In the genomic region with DNA sequence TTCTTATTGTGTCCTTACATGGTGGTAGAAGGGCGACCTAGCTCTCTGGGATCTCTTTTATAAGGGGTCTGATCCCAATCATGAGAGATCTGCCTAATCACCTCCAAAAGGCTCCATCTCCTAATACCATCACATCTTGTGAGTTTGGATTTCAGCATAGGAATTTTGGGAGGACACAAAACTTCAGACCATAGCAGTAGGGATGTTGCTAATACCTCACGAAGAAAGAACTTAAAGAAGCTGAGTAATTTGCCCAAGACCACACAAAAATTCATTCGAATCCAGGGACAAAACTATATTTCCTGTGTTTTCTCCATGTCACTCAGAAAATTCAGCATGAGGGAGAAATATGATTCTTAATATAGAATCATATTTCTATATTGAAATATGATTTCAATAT, we compare ENCODE assay signal across 16 cellular contexts. TPM values are rescaled to one million over a fixed set of nuclear protein-coding genes. Genes with fewer than 3 reads are reported as not detected.
A peak's percentile ranks its signal among the peaks of the same experiment; 100 is the strongest.
DNase-seq lines count a peak whose midpoint lies in the region; TF ChIP-seq lines count a peak whose summit lies in the region.
"Had no signal": no experiment of that assay in that cellular context is flagged by ENCODE, and none has a peak within 500 bp of the region (broad histone marks: within the 10 kb centered on the region; RNA-seq: fewer than 3 reads in every experiment).

No MANE protein-coding gene starts in this region.

- TF ChIP-seq CTCF in PC-9 (conservative IDR thresholded peaks at IDR 0.05): no peak

- peaks cover 14% of the 10 kb centered on the region for H3K9me3 ChIP-seq in PC-9 (ENCODE audit: insufficient read depth, low read depth)
- H3K9me3 ChIP-seq: A549 had no signal

- H3K4me1 Mint-ChIP-seq in activated CD4-positive, alpha-beta memory T cell treated with anti-CD3 and anti-CD28 coated beads for 36 hours (ENCODE audit: low read depth): peaks cover 56% of the 10 kb centered on the region

- POLR2A ChIA-PET in PC-9 (lab: Charles Lee; ENCODE audit: unreplicated experiment): no interaction called here
- POLR2A ChIA-PET in activated CD4-positive, alpha-beta memory T cell treated with anti-CD3 and anti-CD28 coated beads for 36 hours (lab: Charles Lee): interaction anchor here (0.7 kb wide), 1 partner anchor 26 kb away, joined by 3 read pairs; no protein-coding TSS in a partner anchor

- H3K79me2 ChIP-seq in PC-9 (ENCODE audit: low read depth): peaks cover 37% of the 10 kb centered on the region

- intact Hi-C loops in PC-9 (cut with micrococcal nuclease; ENCODE audit: unreplicated experiment): no loop called here
- intact Hi-C loops in activated CD4-positive, alpha-beta memory T cell treated with anti-CD3 and anti-CD28 coated beads for 36 hours (cut with micrococcal nuclease): loop anchor here (10.0 kb wide), 1 partner anchor 1150 kb away; a partner anchor contains a TSS

- H3K4me1 ChIP-seq in PC-9 (replicated peaks; ENCODE audit: insufficient read depth): peaks cover 29% of the 10 kb centered on the region

- H3K27me3 Mint-ChIP-seq in activated CD4-positive, alpha-beta memory T cell treated with anti-CD3 and anti-CD28 coated beads for 36 hours: no peaks in the 10 kb centered on the region
- H3K27me3 Mint-ChIP-seq: CD8-positive, alpha-beta memory T cell had no signal

- H3K9me3 Mint-ChIP-seq in activated CD4-positive, alpha-beta memory T cell treated with anti-CD3 and anti-CD28 coated beads for 36 hours: no peaks in the 10 kb centered on the region
- H3K9me3 Mint-ChIP-seq: CD8-positive, alpha-beta memory T cell had no signal

- no peak overlapping the region for H3K4me3 Mint-ChIP-seq in activated CD4-positive, alpha-beta memory T cell treated with anti-CD3 and anti-CD28 coated beads for 36 hours
- H3K4me3 Mint-ChIP-seq: CD8-positive, alpha-beta memory T cell had no signal

- peaks cover 62% of the 10 kb centered on the region for H3K36me3 ChIP-seq in PC-9 (ENCODE audit: low read depth)

- DNase-seq in EH (ENCODE audit: low read depth) (peak; percentile 40), PC-9 (no peak), epithelial cell of prostate (ENCODE audit: low read depth, low spot score) (no peak), non-pigmented ciliary epithelial cell (ENCODE audit: low read depth) (peak; percentile 37), T1000 (lab: John Stamatoyannopoulos, UW) (no peak)
- no peak for DNase-seq in stimulated activated CD4-positive, alpha-beta T cell treated with anti-CD3 and anti-CD28 coated beads, Interleukin-2, amount 100 ng/mL, for 48 hours
- DNase-seq in activated CD4-positive, alpha-beta memory T cell treated with anti-CD3 and anti-CD28 coated beads for 36 hours: no peak
- DNase-seq: CD8-positive, alpha-beta memory T cell; MV-4-11; NCI-H1417 treated with DMSO at 0.1 percent for 48 hours; NCI-H187 treated with DMSO at 0.1 percent for 48 hours; NCI-H526 had no signal

- H3K27ac Mint-ChIP-seq in activated CD4-positive, alpha-beta memory T cell treated with anti-CD3 and anti-CD28 coated beads for 36 hours: no peak overlapping the region

- no peak overlapping the region for H3K4me2 ChIP-seq in PC-9
- H3K4me2 ChIP-seq: A549, KMS-11 had no signal

- H3F3A ChIP-seq in PC-9 (ENCODE audit: insufficient read depth, low read depth): peaks cover 43% of the 10 kb centered on the region

- H3K9me2 ChIP-seq in PC-9 (ENCODE audit: insufficient read depth): no peaks in the 10 kb centered on the region

- CTCF ChIA-PET in PC-9 (lab: Charles Lee): no interaction called here
- CTCF ChIA-PET in activated CD4-positive, alpha-beta memory T cell treated with anti-CD3 and anti-CD28 coated beads for 36 hours (lab: Charles Lee): interaction anchor here (0.6 to 1.4 kb wide), 3 partner anchors 22 to 491 kb away, joined by 3 to 5 read pairs (median 3); no protein-coding TSS in a partner anchor

- H3K36me3 Mint-ChIP-seq in activated CD4-positive, alpha-beta memory T cell treated with anti-CD3 and anti-CD28 coated beads for 36 hours: peaks cover 78% of the 10 kb centered on the region

- H3K4me3 ChIP-seq in PC-9: no peak overlapping the region
- H3K4me3 ChIP-seq: A549; BLaER1 treated with 17β-estradiol and CSF1 and Interleukin-3, amounts not matched to agents 10 nM and 100 nM had no signal

- peak overlapping the region; percentile 75; the same call in 1 of the 2 replicates for H3K27ac ChIP-seq in PC-9
- H3K27ac ChIP-seq in epithelial cell of prostate: peak overlapping the region; percentile 82
- H3K27ac ChIP-seq: A549, KMS-11 had no signal

- no peaks in the 10 kb centered on the region for H4K20me1 ChIP-seq in PC-9 (ENCODE audit: insufficient read depth)

- no TSS peak for BruUV-seq in PC-9 (replicated peaks; lab: Mats Ljungman, UMichigan)

- no peaks in the 10 kb centered on the region for H3K27me3 ChIP-seq in PC-9 (ENCODE audit: insufficient read depth, low read depth)
- H3K27me3 ChIP-seq: BLaER1 treated with 17β-estradiol and CSF1 and Interleukin-3, amounts not matched to agents 10 nM and 100 nM had no signal

- no peak overlapping the region for H2AFZ ChIP-seq in PC-9

RNA-seq across cellular contexts. Expression of a gene that starts 32.7 kb away (rescaled TPM):
- total RNA-seq in PC-9 (2021): 44.1 and 46.1 TPM in 2 replicates
- total RNA-seq in activated CD4-positive, alpha-beta memory T cell treated with anti-CD3 and anti-CD28 coated beads for 36 hours: 10 to 100 TPM; 55.6 to 62.3 TPM
- total RNA-seq: SK-MEL-5 had no signal

Comparison
In these comparisons a context has a peak if more than half of its experiments do, and no peak if none do; other contexts are left out.
1. DNase-seq: peak in EH (single experiment) and non-pigmented ciliary epithelial cell (single experiment); none in PC-9 (0 of 2), epithelial cell of prostate (single experiment), stimulated activated CD4-positive, alpha-beta T cell treated with anti-CD3 and anti-CD28 coated beads, Interleukin-2, amount 100 ng/mL, for 48 hours (0 of 2), activated CD4-positive, alpha-beta memory T cell treated with anti-CD3 and anti-CD28 coated beads for 36 hours (single experiment) and T1000 (single experiment).